ENCODE assay signal across 22 cellular contexts in the genomic region with DNA sequence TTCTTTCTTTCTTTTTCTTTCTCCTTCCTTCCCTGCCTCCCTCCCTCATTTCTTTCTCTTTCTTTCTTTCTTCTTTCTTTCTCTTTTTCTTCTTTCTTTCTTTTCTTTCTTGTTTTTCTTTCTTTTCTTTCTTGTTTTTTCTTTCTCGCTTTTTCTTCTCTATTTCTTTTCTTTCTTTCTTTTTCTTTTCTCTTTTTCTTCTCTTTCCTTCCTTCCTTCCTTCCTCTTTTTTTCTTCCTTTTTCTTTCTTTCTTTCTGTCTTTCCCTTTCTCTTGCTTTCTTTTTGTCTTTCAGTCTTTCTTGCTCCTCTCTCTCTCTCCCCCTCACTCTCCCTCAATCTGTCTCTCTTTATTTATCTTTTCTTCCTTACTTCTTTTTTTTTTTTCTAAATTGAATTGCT.
"Had no signal": no experiment of that assay in that cellular context is flagged by ENCODE, and none has a peak within 500 bp of the region (broad histone marks: within the 10 kb centered on the region; RNA-seq: fewer than 3 reads in every experiment).

No MANE protein-coding gene starts in this region.

- ATAC-seq: Panc1, PC-3 had no signal

- H3K27ac ChIP-seq: RWPE1 had no signal

- H3K27me3 ChIP-seq: MG63 had no signal

- DNase-seq: Karpas-422, KG1, MG63, NCI-H1092, NCI-H1105 treated with DMSO at 0.1 percent for 48 hours, NCI-H1417 treated with DMSO at 0.1 percent for 48 hours, NCI-H146, NCI-H1694 treated with DMSO at 0.1 percent for 48 hours, NCI-H1930, NCI-H2081, NCI-H2107, NCI-H226, NCI-H446, NCI-H510A, NCI-H524 treated with DMSO at 0.1 percent for 48 hours, NCI-H69, NCI-H774, PC-3, SHP77, SK-N-SH had no signal

- H3K9me3 ChIP-seq: MG63 had no signal
